Comparison of ENCODE assay signal across 1 cellular context in the genomic region with DNA sequence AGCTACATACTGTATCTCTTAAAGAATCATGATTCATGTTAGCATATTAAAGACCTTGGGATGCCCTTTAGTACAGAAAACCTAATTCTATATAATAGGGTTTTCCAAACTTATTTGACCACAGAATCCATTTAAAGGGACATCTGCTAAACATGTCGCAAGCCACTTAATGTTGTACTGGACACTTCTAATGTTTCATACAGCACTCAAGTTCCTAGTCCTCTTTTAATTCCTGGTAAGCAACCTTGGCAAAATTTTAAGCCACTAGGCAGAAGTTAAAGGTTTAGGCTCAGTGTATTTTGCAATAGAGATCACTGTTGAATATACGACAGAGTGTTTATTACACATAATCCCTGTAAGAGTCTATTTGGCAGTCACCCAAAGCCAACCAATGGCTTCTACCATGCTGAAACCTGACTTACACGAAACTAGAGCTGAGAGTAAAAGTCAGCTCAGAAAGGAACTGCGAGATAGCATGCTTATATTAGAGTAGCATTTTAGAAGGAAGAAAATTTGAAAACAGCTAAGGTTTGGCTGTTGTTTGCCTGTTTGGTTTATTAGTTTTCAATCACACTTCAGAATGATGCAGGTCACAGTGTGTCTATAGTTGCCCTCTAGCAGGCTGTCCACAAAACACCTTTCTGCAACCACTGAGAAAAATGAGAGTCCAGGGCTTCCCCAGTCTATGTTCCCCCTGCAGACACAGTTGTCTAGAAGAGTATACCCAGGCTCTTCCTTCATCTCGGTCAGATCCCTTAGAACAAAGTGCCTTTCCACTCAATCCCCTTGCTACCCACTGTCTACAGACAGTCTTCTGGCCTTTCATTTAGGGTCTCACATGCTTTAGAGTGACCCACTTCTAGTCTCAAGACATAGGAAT.
TF ChIP-seq lines count a peak whose summit lies in the region.

No MANE protein-coding gene starts in this region.

TF ChIP-seq in IMR-90, 13 proteins besides CTCF, POLR2A, EP300 and RAD21:
- TF ChIP-seq CEBPB (IDR thresholded peaks at IDR 0.05; ENCODE audit: low read depth, low read length): peak; percentile 95
- TF ChIP-seq NFE2L2 (IDR thresholded peaks at IDR 0.05; ENCODE audit: low read depth, low read length): no peak
- TF ChIP-seq MAFK (IDR thresholded peaks at IDR 0.05; ENCODE audit: low read depth, low read length): 0 out of 2 replicates have a peak, but pooled peaks have one; percentile 5
- 0 out of 2 replicates have a peak, but pooled peaks have one; percentile 24 for TF ChIP-seq MXI1 (IDR thresholded peaks at IDR 0.05; ENCODE audit: borderline replicate concordance, low read depth, low read length)
- TF ChIP-seq FOS (IDR thresholded peaks at IDR 0.05; ENCODE audit: low read depth, low read length): no peak
- 0 out of 2 replicates have a peak, but pooled peaks have one; percentile 6 for TF ChIP-seq BHLHE40 (IDR thresholded peaks at IDR 0.05; ENCODE audit: low read depth, low read length)
